8 cellular contexts compared by ENCODE assay signal in the genomic region with DNA sequence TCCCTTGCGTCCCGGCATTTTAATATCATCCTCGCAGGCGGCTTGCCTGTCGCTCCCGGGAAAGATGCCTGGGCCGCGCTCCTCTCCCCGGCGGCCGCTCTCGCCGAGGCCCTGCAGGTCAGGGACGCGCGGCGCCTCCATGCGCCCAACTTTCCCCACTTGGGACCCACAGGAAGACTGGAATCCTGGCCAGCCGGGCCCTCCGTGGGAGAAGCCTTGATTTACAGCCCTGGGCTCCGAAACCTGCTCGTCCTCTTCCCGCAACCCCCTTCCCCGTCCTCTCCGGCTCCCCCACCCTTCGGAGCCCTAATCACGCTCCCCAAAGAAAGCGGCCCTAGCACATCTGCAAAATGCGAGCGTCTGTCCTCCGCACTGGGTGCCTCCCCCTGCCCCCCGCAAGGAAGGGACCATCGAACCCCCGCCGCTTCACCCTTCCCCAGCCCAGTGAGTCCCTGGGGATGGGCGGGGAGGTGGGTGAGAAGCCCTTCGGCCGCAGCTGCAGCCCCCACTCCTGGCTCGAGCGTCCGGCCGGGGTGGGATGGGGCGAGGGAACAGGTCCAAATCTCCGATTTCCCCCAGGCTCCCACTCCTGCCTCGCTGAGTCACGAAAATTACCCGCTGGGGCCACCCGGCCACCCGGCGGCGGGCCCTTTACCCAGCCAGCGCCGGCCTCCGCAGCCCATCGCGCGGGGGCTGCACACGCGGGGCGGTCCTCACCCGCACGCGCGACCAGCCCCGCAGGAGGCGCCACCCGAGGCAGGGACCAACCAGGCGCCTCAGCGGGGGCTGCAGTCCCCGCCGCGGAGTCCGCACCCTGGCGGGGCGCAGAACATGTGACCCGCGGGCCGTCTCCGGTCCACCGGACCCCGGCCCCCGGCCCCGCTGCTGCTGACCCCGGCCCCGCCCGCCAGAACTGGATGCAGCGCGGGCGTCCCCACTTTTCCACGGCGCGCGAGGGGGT. TPM values are rescaled to one million over a fixed set of nuclear protein-coding genes. Genes with fewer than 3 reads are reported as not detected.
DNase-seq lines count a peak whose midpoint lies in the region; ATAC-seq and FAIRE-seq lines count a peak whose summit lies in the region.

No MANE protein-coding gene starts in this region.

- peak overlapping the region; percentile 86 for H3K9ac ChIP-seq in adipocyte (ENCODE audit: low read length)

- FAIRE-seq in small intestine (lab: Jason Lieb, UNC) = no peak

- ATAC-seq in GM18520 (IDR thresholded peaks at IDR 0.05; ENCODE audit: unreplicated experiment) (peak; percentile 3), HG02938 (IDR thresholded peaks at IDR 0.05; ENCODE audit: unreplicated experiment) (peak; percentile 20), HG02642 (IDR thresholded peaks at IDR 0.05; ENCODE audit: poor library complexity, unreplicated experiment) (no peak)

- H3K4me3 ChIP-seq in adipocyte (ENCODE audit: low read length) = peak overlapping the region; percentile 87
- H3K4me3 ChIP-seq in iPS-11a (ENCODE audit: low read depth, low read length) = peak overlapping the region; percentile 56
- peak overlapping the region; percentile 41 to 58 for H3K4me3 ChIP-seq in small intestine (ENCODE audit: low read depth in 1 of 2, low read length in 2 of 2)

- H3K27me3 ChIP-seq in adipocyte (replicated peaks; ENCODE audit: control insufficient read depth, insufficient read depth, low read length) (no peaks in the 10 kb centered on the region), small intestine (ENCODE audit: control insufficient read depth in 2 of 2, insufficient read depth in 2 of 2, low read length in 2 of 2) (peaks cover 5 to 8% of the 10 kb centered on the region in 2 donors)

- WGBS in small intestine, 3 donors = 1 to 2% (median 1%) methylated on average over 60 to 92 of the region's 93 CpGs

- H3K4me1 ChIP-seq in adipocyte (ENCODE audit: control insufficient read depth, insufficient read depth, low read length) (no peaks in the 10 kb centered on the region), small intestine (ENCODE audit: control insufficient read depth in 2 of 2, insufficient read depth in 1 of 2, low read depth in 1 of 2, low read length in 1 of 2) (no peaks in the 10 kb centered on the region)

- H3K36me3 ChIP-seq in adipocyte (ENCODE audit: control insufficient read depth, insufficient read depth, low read length, severe bottlenecking) = no peaks in the 10 kb centered on the region
- H3K36me3 ChIP-seq in small intestine (ENCODE audit: control insufficient read depth in 2 of 2, insufficient read depth in 2 of 2, low read length in 2 of 2) = no peaks in the 10 kb centered on the region

- H3K9me3 ChIP-seq in adipocyte (ENCODE audit: control insufficient read depth, low read length) = no peaks in the 10 kb centered on the region
- no peaks in the 10 kb centered on the region for H3K9me3 ChIP-seq in small intestine (ENCODE audit: control insufficient read depth, low read depth)

- DNase-seq in adipocyte (ENCODE audit: low read depth) (peak; percentile 46), small intestine (no peak), SHP77 treated with DMSO at 0.1 percent for 48 hours (lab: John Stamatoyannopoulos, UW) (no peak), kidney glomerular epithelial cell (lab: John Stamatoyannopoulos, UW) (no peak)

- H3K27ac ChIP-seq in small intestine (ENCODE audit: low read depth in 1 of 2, low read length in 1 of 2) = peak overlapping the region in 1 of 2 donors; percentile 62

RNA-seq across cellular contexts. Expression of a gene that starts 0.7 kb away (rescaled TPM):
- polyA plus RNA-seq in small intestine = 1 to 10 TPM in 2 of 3 donors, under 1 TPM in 1; 0.54 to 2.6 (median 1.8) TPM
